18 cellular contexts compared by ENCODE assay signal in the genomic region with DNA sequence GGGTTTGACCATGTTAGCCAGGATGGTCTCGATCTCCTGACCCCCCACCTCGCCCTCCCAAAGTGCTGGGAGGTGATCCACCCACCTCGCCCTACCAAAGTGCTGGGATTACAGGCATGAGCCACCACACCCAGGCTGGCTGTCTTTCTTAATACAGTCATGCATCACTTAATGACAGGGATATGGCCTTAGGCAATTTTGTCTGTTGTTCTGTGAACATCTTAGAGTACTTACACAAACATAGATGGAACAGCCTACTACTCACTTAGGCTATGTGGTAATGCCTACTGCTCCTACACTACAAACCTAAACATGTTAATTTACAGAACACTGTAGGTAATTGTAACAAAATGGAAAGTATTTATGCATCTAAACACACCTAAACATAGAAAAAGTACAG.
"Had no signal": no experiment of that assay in that cellular context is flagged by ENCODE, and none has a peak within 500 bp of the region (broad histone marks: within the 10 kb centered on the region; RNA-seq: fewer than 3 reads in every experiment).

No MANE protein-coding gene starts in this region.

- H3K27ac ChIP-seq: adrenal gland, left ventricle myocardium inferior, neutrophil, skin epidermis, transverse colon had no signal

- H3K4me1 ChIP-seq: left ventricle myocardium inferior, transverse colon had no signal

- DNase-seq: activated CD4-positive, alpha-beta T cell treated with anti-CD3 and anti-CD28 coated beads for 4 hours; activated CD8-positive, alpha-beta T cell treated with anti-CD3 and anti-CD28 coated beads for 36 hours; activated effector memory CD4-positive, alpha-beta T cell treated with anti-CD3 and anti-CD28 coated beads, Interleukin-2, amount 50 U/mL, for 16 hours; activated T-cell treated with anti-CD3 and anti-CD28 coated beads, Interleukin-2, amount 50 U/mL, for 4 hours; adrenal gland; cortex of kidney; effector CD8-positive, alpha-beta T cell; hippocampal formation; left ventricle myocardium inferior; natural killer cell; stimulated activated CD4-positive, alpha-beta T cell treated with anti-CD3 and anti-CD28 coated beads, Interleukin-15, amount 100 ng/mL, for 24 hours; stimulated activated CD4-positive, alpha-beta T cell treated with anti-CD3 and anti-CD28 coated beads, Interleukin-4, amount 100 ng/mL, for 1 hour; stimulated activated naive CD4-positive, alpha-beta T cell; transverse colon had no signal

- FAIRE-seq: endothelial cell of umbilical vein, TTC549 had no signal

- H3K4me3 ChIP-seq: adrenal gland, left ventricle myocardium inferior, skin epidermis, transverse colon had no signal

- H3K36me3 ChIP-seq: adrenal gland, left ventricle myocardium inferior, neutrophil, transverse colon had no signal

- H3K27me3 ChIP-seq: adrenal gland, neutrophil, transverse colon had no signal

- H3K9me3 ChIP-seq: adrenal gland, neutrophil had no signal
